In genomic region chr22:48650323-48651035, GRCh38 we compare ENCODE assay signal across 19 cellular contexts.
"Had no signal": no experiment of that assay in that cellular context is flagged by ENCODE, and none has a peak within 500 bp of the region (broad histone marks: within the 10 kb centered on the region; RNA-seq: fewer than 3 reads in every experiment).

No MANE protein-coding gene starts in this region.

- H3K27me3 ChIP-seq: gastrocnemius medialis, sigmoid colon, thyroid gland, vagina had no signal

- ATAC-seq: esophagus mucosa; gastrocnemius medialis; natural killer cell; stimulated activated naive B cell treated with anti-CD40 and anti-IgM and Interleukin-4, amounts not matched to agents 10 μg/mL and 1 μg/mL and 100 μg/mL, for 72 hours had no signal

- H3K4me1 ChIP-seq: gastrocnemius medialis, parathyroid adenoma, sigmoid colon, thyroid gland had no signal

- DNase-seq: cortex of kidney; effector CD4-positive, alpha-beta T cell; foreskin fibroblast; gastrocnemius medialis; left colon; natural killer cell; sigmoid colon; stimulated activated naive B cell treated with anti-CD40 and anti-IgM and Interleukin-4, amounts not matched to agents 10 μg/mL and 1 μg/mL and 100 μg/mL, for 72 hours; thyroid gland; trophoblast cell had no signal

- H3K27me3 Mint-ChIP-seq: memory B cell; progenitor cell of endocrine pancreas; stimulated activated naive B cell treated with anti-CD40 and anti-IgM and Interleukin-4, amounts not matched to agents 10 μg/mL and 1 μg/mL and 100 μg/mL, for 72 hours; stimulated activated naive CD8-positive, alpha-beta T cell treated with anti-CD3 and anti-CD28 coated beads, Interleukin-15, Interleukin-2, amounts not matched to agents 100 ng/mL and 50 ng/mL, for 24 hours had no signal

- H3K27ac ChIP-seq: epithelial cell of prostate, gastrocnemius medialis, parathyroid adenoma, sigmoid colon, suprapubic skin, thyroid gland, vagina had no signal

- H3K36me3 ChIP-seq: gastrocnemius medialis, sigmoid colon, suprapubic skin, thyroid gland, vagina had no signal

- H3K4me3 ChIP-seq: gastrocnemius medialis, lung, sigmoid colon, suprapubic skin, thyroid gland, vagina had no signal

- H3K27ac Mint-ChIP-seq: memory B cell; natural killer cell; progenitor cell of endocrine pancreas; stimulated activated naive B cell treated with anti-CD40 and anti-IgM and Interleukin-4, amounts not matched to agents 10 μg/mL and 1 μg/mL and 100 μg/mL, for 72 hours; stimulated activated naive CD8-positive, alpha-beta T cell treated with anti-CD3 and anti-CD28 coated beads, Interleukin-15, Interleukin-2, amounts not matched to agents 100 ng/mL and 50 ng/mL, for 24 hours had no signal

- H2AFZ ChIP-seq: parathyroid adenoma had no signal

- H3K9ac ChIP-seq: parathyroid adenoma had no signal

- H3K9me3 ChIP-seq: gastrocnemius medialis, sigmoid colon, suprapubic skin, thyroid gland, vagina had no signal

- H3K9me3 Mint-ChIP-seq: memory B cell; natural killer cell; stimulated activated naive B cell treated with anti-CD40 and anti-IgM and Interleukin-4, amounts not matched to agents 10 μg/mL and 1 μg/mL and 100 μg/mL, for 72 hours; stimulated activated naive CD8-positive, alpha-beta T cell treated with anti-CD3 and anti-CD28 coated beads, Interleukin-15, Interleukin-2, amounts not matched to agents 100 ng/mL and 50 ng/mL, for 24 hours had no signal

- H3K4me3 Mint-ChIP-seq: memory B cell; natural killer cell; stimulated activated naive B cell treated with anti-CD40 and anti-IgM and Interleukin-4, amounts not matched to agents 10 μg/mL and 1 μg/mL and 100 μg/mL, for 72 hours; stimulated activated naive CD8-positive, alpha-beta T cell treated with anti-CD3 and anti-CD28 coated beads, Interleukin-15, Interleukin-2, amounts not matched to agents 100 ng/mL and 50 ng/mL, for 24 hours had no signal

- H3K4me1 Mint-ChIP-seq: memory B cell; natural killer cell; stimulated activated naive B cell treated with anti-CD40 and anti-IgM and Interleukin-4, amounts not matched to agents 10 μg/mL and 1 μg/mL and 100 μg/mL, for 72 hours had no signal

- H3K36me3 Mint-ChIP-seq: memory B cell; natural killer cell; stimulated activated naive B cell treated with anti-CD40 and anti-IgM and Interleukin-4, amounts not matched to agents 10 μg/mL and 1 μg/mL and 100 μg/mL, for 72 hours had no signal
